In genomic region chr16:11218324-11218962, GRCh38 we compare ENCODE assay signal across 13 cellular contexts. TPM values are rescaled to one million over a fixed set of nuclear protein-coding genes. Genes with fewer than 3 reads are reported as not detected.
DNase-seq lines count a peak whose midpoint lies in the region; ATAC-seq, FAIRE-seq and TF ChIP-seq lines count a peak whose summit lies in the region.
"Had no signal": no experiment of that assay in that cellular context is flagged by ENCODE, and none has a peak within 500 bp of the region (broad histone marks: within the 10 kb centered on the region; RNA-seq: fewer than 3 reads in every experiment).

No MANE protein-coding gene starts in this region.

- H3K79me2 ChIP-seq in GM23338 (replicated peaks; ENCODE audit: insufficient read depth): no peaks in the 10 kb centered on the region

- H3K9me3 Mint-ChIP-seq in GM23338: peaks cover 35% of the 10 kb centered on the region
- H3K9me3 Mint-ChIP-seq in activated T-helper 1 cell treated with anti-CD3 and anti-CD28 coated beads, Interleukin-12 subunit alpha, Interleukin-12 subunit beta, Interleukin-2, Interleukin-4 antibody, amounts not matched to agents 30 ng/mL and 10 ng/mL and 1 ng/mL, durations not matched to agents 14 hours and 24 hours and 36 hours: peaks cover 28% of the 10 kb centered on the region

- FAIRE-seq in pancreas (lab: Jason Lieb, UNC): no peak

- no peak overlapping the region for H3K27ac ChIP-seq in GM23338 (ENCODE audit: low read depth)
- H3K27ac ChIP-seq in liver (ENCODE audit: low read depth in 1 of 2, low read length in 2 of 2): no peak overlapping the region
- H3K27ac ChIP-seq in pancreas: no peak overlapping the region

- H3K9me3 ChIP-seq in liver (ENCODE audit: control insufficient read depth in 4 of 4, low read length in 3 of 4): peaks cover 4 to 15% (median 6%) of the 10 kb centered on the region in 4 donors
- no peaks in the 10 kb centered on the region for H3K9me3 ChIP-seq in pancreas

- no peaks in the 10 kb centered on the region for H3K9me2 ChIP-seq in GM23338 (ENCODE audit: insufficient read depth)

- ATAC-seq in GM23338 (no peak), pancreas (no peak)
- ATAC-seq: activated CD8-positive, alpha-beta memory T cell treated with anti-CD3 and anti-CD28 coated beads, Interleukin-2, amount 10 ng/mL, durations not matched to agents 7 days and 5 days had no signal

- no peak overlapping the region for H3K27ac Mint-ChIP-seq in GM23338
- peak overlapping the region; percentile 18 for H3K27ac Mint-ChIP-seq in activated T-helper 1 cell treated with anti-CD3 and anti-CD28 coated beads, Interleukin-12 subunit alpha, Interleukin-12 subunit beta, Interleukin-2, Interleukin-4 antibody, amounts not matched to agents 30 ng/mL and 10 ng/mL and 1 ng/mL, durations not matched to agents 14 hours and 24 hours and 36 hours

- H3K27me3 ChIP-seq in GM23338 (ENCODE audit: insufficient read depth) (no peaks in the 10 kb centered on the region), liver (ENCODE audit: control insufficient read depth in 4 of 4, insufficient read depth in 4 of 4, low read length in 3 of 4) (no peaks in the 10 kb centered on the region), pancreas (no peaks in the 10 kb centered on the region)

- H3K4me1 ChIP-seq in GM23338 (ENCODE audit: insufficient read depth): no peaks in the 10 kb centered on the region
- H3K4me1 ChIP-seq in liver (ENCODE audit: control insufficient read depth in 4 of 4, insufficient read depth in 4 of 4, low read length in 3 of 4): no peaks in the 10 kb centered on the region
- no peaks in the 10 kb centered on the region for H3K4me1 ChIP-seq in pancreas

- H3K4me1 Mint-ChIP-seq in GM23338: no peaks in the 10 kb centered on the region
- H3K4me1 Mint-ChIP-seq in activated T-helper 1 cell treated with anti-CD3 and anti-CD28 coated beads, Interleukin-12 subunit alpha, Interleukin-12 subunit beta, Interleukin-2, Interleukin-4 antibody, amounts not matched to agents 30 ng/mL and 10 ng/mL and 1 ng/mL, durations not matched to agents 14 hours and 24 hours and 36 hours (ENCODE audit: low read depth): peaks cover 27% of the 10 kb centered on the region

- no peaks in the 10 kb centered on the region for H4K20me1 ChIP-seq in GM23338 (replicated peaks; ENCODE audit: insufficient read depth)

- no peak for DNase-seq in AG09309 (ENCODE audit: low read depth)
- DNase-seq in GM23338 (ENCODE audit: low spot score): peak; percentile 52
- DNase-seq in activated T-helper 1 cell treated with anti-CD3 and anti-CD28 coated beads, Interleukin-12 subunit alpha, Interleukin-12 subunit beta, Interleukin-2, Interleukin-4 antibody, amounts not matched to agents 30 ng/mL and 10 ng/mL and 1 ng/mL, durations not matched to agents 14 hours and 24 hours and 36 hours (ENCODE audit: low spot score): no peak
- DNase-seq in GDM1 (lab: John Stamatoyannopoulos, UW): no peak
- DNase-seq in pancreas: no peak
- no peak for DNase-seq in GM19240 (ENCODE audit: insufficient read length, low spot score)
- DNase-seq in occipital lobe (lab: John Stamatoyannopoulos, UW): no peak
- DNase-seq: activated CD8-positive, alpha-beta memory T cell treated with anti-CD3 and anti-CD28 coated beads, Interleukin-2, amount 10 ng/mL, durations not matched to agents 7 days and 5 days; DMS153; NCI-H1092; nucleus accumbens; SIG-M5 had no signal

- H2AFZ ChIP-seq in GM23338: no peak overlapping the region

- 86% methylated on average over 2 of the region's 2 CpGs for WGBS in liver
- 78 to 82% methylated on average over 2 of the region's 2 CpGs for WGBS in pancreas, 2 donors

- no peak overlapping the region for H3K4me3 Mint-ChIP-seq in GM23338
- H3K4me3 Mint-ChIP-seq in activated T-helper 1 cell treated with anti-CD3 and anti-CD28 coated beads, Interleukin-12 subunit alpha, Interleukin-12 subunit beta, Interleukin-2, Interleukin-4 antibody, amounts not matched to agents 30 ng/mL and 10 ng/mL and 1 ng/mL, durations not matched to agents 14 hours and 24 hours and 36 hours: no peak overlapping the region
- H3K4me3 Mint-ChIP-seq: activated CD8-positive, alpha-beta memory T cell treated with anti-CD3 and anti-CD28 coated beads, Interleukin-2, amount 10 ng/mL, durations not matched to agents 7 days and 5 days had no signal

- H3K4me2 ChIP-seq in GM23338: no peak overlapping the region

- H3K36me3 ChIP-seq in GM23338 (ENCODE audit: insufficient read depth): no peaks in the 10 kb centered on the region
- H3K36me3 ChIP-seq in liver (ENCODE audit: control insufficient read depth in 4 of 4, insufficient read depth in 3 of 4, low read depth in 1 of 4, low read length in 3 of 4): no peaks in the 10 kb centered on the region
- no peaks in the 10 kb centered on the region for H3K36me3 ChIP-seq in pancreas

- H3K36me3 Mint-ChIP-seq in GM23338 (ENCODE audit: low read depth): peaks cover 16% of the 10 kb centered on the region
- peaks cover 22% of the 10 kb centered on the region for H3K36me3 Mint-ChIP-seq in activated T-helper 1 cell treated with anti-CD3 and anti-CD28 coated beads, Interleukin-12 subunit alpha, Interleukin-12 subunit beta, Interleukin-2, Interleukin-4 antibody, amounts not matched to agents 30 ng/mL and 10 ng/mL and 1 ng/mL, durations not matched to agents 14 hours and 24 hours and 36 hours (ENCODE audit: low read depth)

- H3K27me3 Mint-ChIP-seq in GM23338 (ENCODE audit: insufficient read depth, low read depth, poor library complexity): peaks cover 13% of the 10 kb centered on the region
- no peaks in the 10 kb centered on the region for H3K27me3 Mint-ChIP-seq in activated T-helper 1 cell treated with anti-CD3 and anti-CD28 coated beads, Interleukin-12 subunit alpha, Interleukin-12 subunit beta, Interleukin-2, Interleukin-4 antibody, amounts not matched to agents 30 ng/mL and 10 ng/mL and 1 ng/mL, durations not matched to agents 14 hours and 24 hours and 36 hours (ENCODE audit: insufficient read depth)
- H3K27me3 Mint-ChIP-seq: activated CD8-positive, alpha-beta memory T cell treated with anti-CD3 and anti-CD28 coated beads, Interleukin-2, amount 10 ng/mL, durations not matched to agents 7 days and 5 days had no signal

- no peak overlapping the region for H3K9ac ChIP-seq in liver (ENCODE audit: low read depth in 1 of 2, low read length in 2 of 2)

- H3F3A ChIP-seq in GM23338 (replicated peaks; ENCODE audit: low read depth): no peaks in the 10 kb centered on the region

- TF ChIP-seq CTCF in AG09309 (IDR thresholded peaks at IDR 0.05; ENCODE audit: control insufficient read depth, insufficient read depth, low read depth, low read length, missing control alignments) (peak; percentile 44), GM23338 (conservative IDR thresholded peaks at IDR 0.05; ENCODE audit: low read depth in 2 of 2) (peak; percentile 38 to 81), liver (IDR thresholded peaks at IDR 0.05; ENCODE audit: low read depth, low read length, missing input control) (peak; percentile 23), pancreas (IDR thresholded peaks at IDR 0.05) (peak in 2 of 4 donors; percentile 22 to 30)

- intact Hi-C loops in activated T-helper 1 cell treated with anti-CD3 and anti-CD28 coated beads, Interleukin-12 subunit alpha, Interleukin-12 subunit beta, Interleukin-2, Interleukin-4 antibody, amounts not matched to agents 30 ng/mL and 10 ng/mL and 1 ng/mL, durations not matched to agents 14 hours and 24 hours and 36 hours (cut with micrococcal nuclease): no loop called here
- intact Hi-C loops in pancreas (cut with DNase I): no loop called here

- no peak for TF ChIP-seq RAD21 in liver (IDR thresholded peaks at IDR 0.05)

- H3K4me3 ChIP-seq in AG09309 (ENCODE audit: control insufficient read depth, low read depth, low read length): no peak overlapping the region
- no peak overlapping the region for H3K4me3 ChIP-seq in GM23338
- peak overlapping the region in 1 of 3 donors; percentile 15 for H3K4me3 ChIP-seq in liver (ENCODE audit: low read depth in 1 of 3, low read length in 3 of 3)
- H3K4me3 ChIP-seq in pancreas: no peak overlapping the region

TF ChIP-seq in GM23338, 12 proteins besides CTCF, POLR2A, EP300 and RAD21 (continues in another document):
- no peak for TF ChIP-seq NANOG (IDR thresholded peaks at IDR 0.05; ENCODE audit: borderline replicate concordance)

TF ChIP-seq in liver, 16 proteins besides CTCF, POLR2A, EP300 and RAD21 (continues in another document):
- TF ChIP-seq HNF4A (conservative IDR thresholded peaks at IDR 0.05): no peak

RNA-seq across cellular contexts. Expression of gene SOCS1, which starts 37.6 kb away (rescaled TPM):
- 79.2 and 84.7 TPM in 2 replicates for total RNA-seq in GM23338 (2014; rRNA removed; shearing (Covaris generic))
- 104 and 108 TPM in 2 replicates for polyA plus RNA-seq in GM23338 (2016; fragmentation: Nextera tagmentation; extraction: Ambion mirVana)
- total RNA-seq in activated T-helper 1 cell treated with anti-CD3 and anti-CD28 coated beads, Interleukin-12 subunit alpha, Interleukin-12 subunit beta, Interleukin-2, Interleukin-4 antibody, amounts not matched to agents 30 ng/mL and 10 ng/mL and 1 ng/mL, durations not matched to agents 14 hours and 24 hours and 36 hours: 158 and 161 TPM in 2 replicates
- 10 to 100 TPM in 1 of 2 donors, 1 to 10 TPM in 1; 1.8 to 10.9 TPM for total RNA-seq in liver
- 1 to 10 TPM; 2.2 to 2.5 TPM for polyA plus RNA-seq in liver
- total RNA-seq in pancreas: 1 to 10 TPM; 1.3 to 7.9 (median 1.8) TPM
- polyA plus RNA-seq in pancreas: 1 to 10 TPM; 4.6 to 5.7 TPM
- total RNA-seq in occipital lobe: not detected

RNA-seq across cellular contexts. Expression of gene TNP2, which starts 50.7 kb away (rescaled TPM):
- not detected in 2 replicates for total RNA-seq in GM23338 (2014; rRNA removed; shearing (Covaris generic))
- polyA plus RNA-seq in GM23338 (2016; fragmentation: Nextera tagmentation; extraction: Ambion mirVana): not detected in 2 replicates
- not detected in 2 replicates for total RNA-seq in activated T-helper 1 cell treated with anti-CD3 and anti-CD28 coated beads, Interleukin-12 subunit alpha, Interleukin-12 subunit beta, Interleukin-2, Interleukin-4 antibody, amounts not matched to agents 30 ng/mL and 10 ng/mL and 1 ng/mL, durations not matched to agents 14 hours and 24 hours and 36 hours
- total RNA-seq in liver: not detected
- polyA plus RNA-seq in liver: not detected
- total RNA-seq in pancreas: not detected
- polyA plus RNA-seq in pancreas: not detected
- total RNA-seq in occipital lobe: not detected
- total RNA-seq: activated CD8-positive, alpha-beta memory T cell treated with anti-CD3 and anti-CD28 coated beads, Interleukin-2, amount 10 ng/mL, durations not matched to agents 7 days and 5 days had no signal

RNA-seq across cellular contexts. Expression of gene PRM3, which starts 55.0 kb away (rescaled TPM):
- not detected in 2 replicates for total RNA-seq in GM23338 (2014; rRNA removed; shearing (Covaris generic))
- polyA plus RNA-seq in GM23338 (2016; fragmentation: Nextera tagmentation; extraction: Ambion mirVana) (not detected in 2 replicates), liver (not detected), pancreas (not detected)
- total RNA-seq in activated T-helper 1 cell treated with anti-CD3 and anti-CD28 coated beads, Interleukin-12 subunit alpha, Interleukin-12 subunit beta, Interleukin-2, Interleukin-4 antibody, amounts not matched to agents 30 ng/mL and 10 ng/mL and 1 ng/mL, durations not matched to agents 14 hours and 24 hours and 36 hours: not detected in 2 replicates
- total RNA-seq in liver (not detected), pancreas (not detected), occipital lobe (not detected)
- total RNA-seq: activated CD8-positive, alpha-beta memory T cell treated with anti-CD3 and anti-CD28 coated beads, Interleukin-2, amount 10 ng/mL, durations not matched to agents 7 days and 5 days had no signal

RNA-seq across cellular contexts. Expression of gene PRM2, which starts 57.8 kb away (rescaled TPM):
- total RNA-seq in GM23338 (2014; rRNA removed; shearing (Covaris generic)): not detected in 2 replicates
- not detected in 2 replicates for polyA plus RNA-seq in GM23338 (2016; fragmentation: Nextera tagmentation; extraction: Ambion mirVana)
- not detected in 2 replicates for total RNA-seq in activated T-helper 1 cell treated with anti-CD3 and anti-CD28 coated beads, Interleukin-12 subunit alpha, Interleukin-12 subunit beta, Interleukin-2, Interleukin-4 antibody, amounts not matched to agents 30 ng/mL and 10 ng/mL and 1 ng/mL, durations not matched to agents 14 hours and 24 hours and 36 hours
- not detected for total RNA-seq in liver
- polyA plus RNA-seq in liver: not detected
- total RNA-seq in pancreas: not detected
- polyA plus RNA-seq in pancreas: not detected
- not detected for total RNA-seq in occipital lobe
- total RNA-seq: activated CD8-positive, alpha-beta memory T cell treated with anti-CD3 and anti-CD28 coated beads, Interleukin-2, amount 10 ng/mL, durations not matched to agents 7 days and 5 days had no signal
